ENCODE assay signal across 13 cellular contexts in the genomic region with DNA sequence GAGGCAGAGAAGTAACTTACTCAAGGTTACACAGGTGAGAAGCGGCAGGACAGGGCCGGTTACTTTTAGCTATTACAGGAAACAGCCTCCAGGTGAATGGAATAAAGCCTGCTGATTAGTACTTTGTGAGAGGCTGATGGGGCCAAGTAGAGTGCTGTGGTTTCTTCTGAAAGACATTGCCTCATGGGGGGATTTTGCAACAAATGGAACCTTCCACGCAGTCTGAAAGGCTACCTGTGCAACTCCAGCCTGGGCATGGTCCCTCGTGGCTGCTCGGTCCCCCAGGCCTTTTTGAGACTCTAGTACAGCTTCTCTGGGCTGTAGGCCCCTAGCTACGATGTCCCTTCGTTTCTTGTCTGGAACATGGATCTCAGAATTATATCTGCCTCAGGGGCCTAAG. TPM values are rescaled to one million over a fixed set of nuclear protein-coding genes. Genes with fewer than 3 reads are reported as not detected.
A peak's percentile ranks its signal among the peaks of the same experiment; 100 is the strongest.
DNase-seq lines count a peak whose midpoint lies in the region; ATAC-seq, FAIRE-seq and TF ChIP-seq lines count a peak whose summit lies in the region.
"Had no signal": no experiment of that assay in that cellular context is flagged by ENCODE, and none has a peak within 500 bp of the region (broad histone marks: within the 10 kb centered on the region; RNA-seq: fewer than 3 reads in every experiment).

No MANE protein-coding gene starts in this region.

- H3K79me2 ChIP-seq in keratinocyte (ENCODE audit: control insufficient read depth, insufficient read depth, low read length), result no peaks in the 10 kb centered on the region

- H3K9me1 ChIP-seq in keratinocyte (ENCODE audit: control insufficient read depth, extremely low read depth, insufficient read depth, low read length), result no peaks in the 10 kb centered on the region

- BruUV-seq in Caco-2 (replicated peaks; lab: Mats Ljungman, UMichigan), result no TSS peak

- peak overlapping the region; percentile 89 for H3K27ac Mint-ChIP-seq in activated CD4-positive, alpha-beta T cell treated with anti-CD3 and anti-CD28 coated beads, Interleukin-2, amount 10 ng/mL, durations not matched to agents 24 days and 14 days
- no peak overlapping the region for H3K27ac Mint-ChIP-seq in Caco-2 (ENCODE audit: unreplicated experiment)

- POLR2A ChIA-PET in Caco-2 (lab: Charles Lee), result interaction anchor here (3.0 kb wide), 1 partner anchor 26 kb away, joined by 25 read pairs; a partner anchor contains a TSS

- no peaks in the 10 kb centered on the region for H3K27me3 Mint-ChIP-seq in activated CD4-positive, alpha-beta T cell treated with anti-CD3 and anti-CD28 coated beads, Interleukin-2, amount 10 ng/mL, durations not matched to agents 24 days and 14 days
- H3K27me3 Mint-ChIP-seq in Caco-2 (ENCODE audit: insufficient read depth, unreplicated experiment), result no peaks in the 10 kb centered on the region

- CTCF ChIA-PET in Caco-2 (lab: Charles Lee), result no interaction called here

- H3K36me3 Mint-ChIP-seq in activated CD4-positive, alpha-beta T cell treated with anti-CD3 and anti-CD28 coated beads, Interleukin-2, amount 10 ng/mL, durations not matched to agents 24 days and 14 days (ENCODE audit: low read depth), result peaks cover 22% of the 10 kb centered on the region
- peaks cover 18% of the 10 kb centered on the region for H3K36me3 Mint-ChIP-seq in Caco-2 (ENCODE audit: insufficient read depth, unreplicated experiment)

- peak overlapping the region; percentile 99 for H3K27ac ChIP-seq in VCaP
- no peak overlapping the region for H3K27ac ChIP-seq in keratinocyte (ENCODE audit: control insufficient read depth, insufficient read depth, low read length)
- peak overlapping the region; percentile 81 for H3K27ac ChIP-seq in subcutaneous abdominal adipose tissue (ENCODE audit: low read depth, low read length)
- H3K27ac ChIP-seq in tibial artery, result peak overlapping the region in 1 of 2 donors; percentile 90

- no peak for FAIRE-seq in keratinocyte (lab: Jason Lieb, UNC)
- FAIRE-seq: bronchial epithelial cell, RCC 7860 had no signal

- H3K9ac ChIP-seq in keratinocyte (ENCODE audit: control insufficient read depth, extremely low read depth, insufficient read depth, low read length), result no peak overlapping the region
- peak overlapping the region in 1 of 5 donors; percentile 39 for H3K9ac ChIP-seq in subcutaneous abdominal adipose tissue (ENCODE audit: low read length in 5 of 5)

- H3K4me2 ChIP-seq in keratinocyte (ENCODE audit: control insufficient read depth, extremely low read depth, insufficient read depth, low read depth, low read length), result peak overlapping the region; percentile 95

- H3K27me3 ChIP-seq in keratinocyte (ENCODE audit: control insufficient read depth, extremely low read depth, insufficient read depth, low read length) (no peaks in the 10 kb centered on the region), subcutaneous abdominal adipose tissue (ENCODE audit: control insufficient read depth in 5 of 5, insufficient read depth in 4 of 5, low read length in 5 of 5) (no peaks in the 10 kb centered on the region), Caco-2 (replicated peaks; ENCODE audit: control insufficient read depth, insufficient read depth, low read length) (no peaks in the 10 kb centered on the region), tibial artery (no peaks in the 10 kb centered on the region)

- ATAC-seq in HG03520 (IDR thresholded peaks at IDR 0.05; ENCODE audit: unreplicated experiment), result no peak

- no peak overlapping the region for H3K4me3 ChIP-seq in keratinocyte (ENCODE audit: control insufficient read depth in 2 of 3, extremely low read depth in 1 of 3, insufficient read depth in 2 of 3, low read depth in 1 of 3, low read length in 3 of 3)
- H3K4me3 ChIP-seq in subcutaneous abdominal adipose tissue (ENCODE audit: low read depth in 1 of 5, low read length in 5 of 5), result peak overlapping the region in 1 of 5 donors; percentile 79
- no peak overlapping the region for H3K4me3 ChIP-seq in Caco-2 (ENCODE audit: low read depth, low read length)
- no peak overlapping the region for H3K4me3 ChIP-seq in tibial artery

- H3K9me3 Mint-ChIP-seq in activated CD4-positive, alpha-beta T cell treated with anti-CD3 and anti-CD28 coated beads, Interleukin-2, amount 10 ng/mL, durations not matched to agents 24 days and 14 days, result no peaks in the 10 kb centered on the region
- H3K9me3 Mint-ChIP-seq in Caco-2 (ENCODE audit: unreplicated experiment), result no peaks in the 10 kb centered on the region

- H2AFZ ChIP-seq in keratinocyte (ENCODE audit: control insufficient read depth, low read length), result no peak overlapping the region

- peaks cover 48% of the 10 kb centered on the region for H3K4me1 Mint-ChIP-seq in activated CD4-positive, alpha-beta T cell treated with anti-CD3 and anti-CD28 coated beads, Interleukin-2, amount 10 ng/mL, durations not matched to agents 24 days and 14 days
- H3K4me1 Mint-ChIP-seq in Caco-2 (ENCODE audit: low read depth, unreplicated experiment), result peaks cover 13% of the 10 kb centered on the region

- intact Hi-C loops in activated CD4-positive, alpha-beta T cell treated with anti-CD3 and anti-CD28 coated beads, Interleukin-2, amount 10 ng/mL, durations not matched to agents 24 days and 14 days (cut with micrococcal nuclease), result no loop called here
- intact Hi-C loops in Caco-2 (cut with micrococcal nuclease; ENCODE audit: unreplicated experiment), result no loop called here
- intact Hi-C loops in tibial artery (cut with DNase I; ENCODE audit: low total_unique reads), result no loop called here

- dilution Hi-C loops in keratinocyte (cut with MboI; ENCODE audit: extremely low pct_ligation_motif_present, low sequenced_read_pairs), result no loop called here

- no peaks in the 10 kb centered on the region for H3K9me3 ChIP-seq in keratinocyte (ENCODE audit: control insufficient read depth, low read depth, low read length)
- H3K9me3 ChIP-seq in subcutaneous abdominal adipose tissue (ENCODE audit: control insufficient read depth in 5 of 5, low read length in 5 of 5), result no peaks in the 10 kb centered on the region
- no peaks in the 10 kb centered on the region for H3K9me3 ChIP-seq in Caco-2
- no peaks in the 10 kb centered on the region for H3K9me3 ChIP-seq in tibial artery

- H3K36me3 ChIP-seq in keratinocyte (ENCODE audit: control insufficient read depth in 2 of 2, extremely low read depth in 1 of 2, insufficient read depth in 2 of 2, low read length in 2 of 2) (no peaks in the 10 kb centered on the region), subcutaneous abdominal adipose tissue (ENCODE audit: control insufficient read depth in 5 of 5, insufficient read depth in 5 of 5, low read length in 5 of 5) (peaks cover 0 to 1% (median under 1%) of the 10 kb centered on the region in 5 donors), Caco-2 (ENCODE audit: control insufficient read depth, insufficient read depth, low read length) (no peaks in the 10 kb centered on the region; the same call in 1 of the 2 replicates), tibial artery (peaks cover 0 to 6% (median 0%) of the 10 kb centered on the region in 3 donors)

- H3K4me1 ChIP-seq in keratinocyte (ENCODE audit: control insufficient read depth, extremely low read depth, insufficient read depth, low read length), result peaks cover 22% of the 10 kb centered on the region
- peaks cover 11 to 54% (median 46%) of the 10 kb centered on the region in 5 donors for H3K4me1 ChIP-seq in subcutaneous abdominal adipose tissue (ENCODE audit: control insufficient read depth in 5 of 5, insufficient read depth in 5 of 5, low read length in 5 of 5)
- H3K4me1 ChIP-seq in Caco-2, result 0 out of 2 replicates have a peak, but pooled peaks cover 10% of the 10 kb centered on the region
- peaks cover 0 to 20% (median 12%) of the 10 kb centered on the region in 4 donors for H3K4me1 ChIP-seq in tibial artery

- TF ChIP-seq CTCF in VCaP (conservative IDR thresholded peaks at IDR 0.05), result no peak
- TF ChIP-seq CTCF in keratinocyte (optimal IDR thresholded peaks at IDR 0.05 in 1 of 3, IDR thresholded peaks at IDR 0.05 in 1 of 3, conservative IDR thresholded peaks at IDR 0.05 in 1 of 3; ENCODE audit: extremely low read depth in 1 of 3, insufficient read depth in 2 of 3, low read length in 3 of 3), result no peak
- TF ChIP-seq CTCF in Caco-2 (IDR thresholded peaks at IDR 0.05; ENCODE audit: insufficient read depth in 1 of 2, low read depth in 1 of 2, low read length in 1 of 2, severe bottlenecking in 1 of 2, unreplicated experiment in 1 of 2), result no peak
- TF ChIP-seq CTCF in tibial artery (IDR thresholded peaks at IDR 0.05), result no peak

- no peak for DNase-seq in activated CD4-positive, alpha-beta T cell treated with anti-CD3 and anti-CD28 coated beads, Interleukin-2, amount 10 ng/mL, durations not matched to agents 24 days and 14 days
- DNase-seq in activated CD4-positive, alpha-beta T cell treated with anti-CD3 and anti-CD28 coated beads for 48 hours, result no peak
- no peak for DNase-seq in keratinocyte (ENCODE audit: low read depth, low spot score)
- DNase-seq in Caco-2, result no peak
- DNase-seq in tibial artery, result no peak
- DNase-seq: foreskin melanocyte, NCI-H1436 treated with DMSO at 0.1 percent for 48 hours had no signal

- H4K20me1 ChIP-seq in keratinocyte (ENCODE audit: control insufficient read depth, extremely low read depth, insufficient read depth, low read length), result no peaks in the 10 kb centered on the region

- H3K4me3 Mint-ChIP-seq in activated CD4-positive, alpha-beta T cell treated with anti-CD3 and anti-CD28 coated beads, Interleukin-2, amount 10 ng/mL, durations not matched to agents 24 days and 14 days, result peak overlapping the region; percentile 86
- H3K4me3 Mint-ChIP-seq in Caco-2 (ENCODE audit: unreplicated experiment), result no peak overlapping the region

RNA-seq across cellular contexts. Expression of a gene that starts 2.0 kb away (rescaled TPM):
- 24.6 and 27.2 TPM in 2 replicates for total RNA-seq in activated CD4-positive, alpha-beta T cell treated with anti-CD3 and anti-CD28 coated beads, Interleukin-2, amount 10 ng/mL, durations not matched to agents 24 days and 14 days
- 7.0 to 7.6 TPM (median 7.6 TPM) in 3 replicates for polyA plus RNA-seq in keratinocyte
- polyA plus RNA-seq in keratinocyte (2011; ENCODE audit: low read depth), result 5.3 TPM
- polyA plus RNA-seq in keratinocyte (2011; cell fraction: cytosol; rRNA removed), result 5.3 and 9.4 TPM in 2 replicates
- 9.6 and 10.2 TPM in 2 replicates for polyA plus RNA-seq in keratinocyte (2011; cell fraction: nucleus; rRNA removed)
- polyA plus RNA-seq in keratinocyte (2012; ENCODE audit: low replicate concordance), result 3.5 and 3.8 TPM in 2 replicates
- 9.2 to 10.8 TPM (median 10.4 TPM) in 3 replicates for polyA minus RNA-seq in keratinocyte
- 4.0 TPM for polyA minus RNA-seq in keratinocyte (2011; cell fraction: cytosol; rRNA and poly(A)+ RNA removed)
- polyA minus RNA-seq in keratinocyte (2011; cell fraction: nucleus; rRNA and poly(A)+ RNA removed), result 5.1 and 7.4 TPM in 2 replicates
- total RNA-seq in Caco-2 (2022), result 15.1 and 21.2 TPM in 2 replicates

RNA-seq across cellular contexts. Expression of a gene that starts 25.5 kb away (rescaled TPM):
- 46.7 and 47.1 TPM in 2 replicates for total RNA-seq in activated CD4-positive, alpha-beta T cell treated with anti-CD3 and anti-CD28 coated beads, Interleukin-2, amount 10 ng/mL, durations not matched to agents 24 days and 14 days
- polyA plus RNA-seq in keratinocyte, result 159 to 214 TPM (median 211 TPM) in 3 replicates
- polyA plus RNA-seq in keratinocyte (2011; ENCODE audit: low read depth), result 104 TPM
- polyA plus RNA-seq in keratinocyte (2011; cell fraction: cytosol; rRNA removed), result 222 and 310 TPM in 2 replicates
- 115 and 146 TPM in 2 replicates for polyA plus RNA-seq in keratinocyte (2011; cell fraction: nucleus; rRNA removed)
- 132 and 242 TPM in 2 replicates for polyA plus RNA-seq in keratinocyte (2012; ENCODE audit: low replicate concordance)
- polyA minus RNA-seq in keratinocyte, result 22.0 to 47.9 TPM (median 44.0 TPM) in 3 replicates
- polyA minus RNA-seq in keratinocyte (2011; cell fraction: cytosol; rRNA and poly(A)+ RNA removed), result 94.0 TPM
- 21.2 and 40.0 TPM in 2 replicates for polyA minus RNA-seq in keratinocyte (2011; cell fraction: nucleus; rRNA and poly(A)+ RNA removed)
- 143 and 147 TPM in 2 replicates for total RNA-seq in Caco-2 (2022)

RNA-seq across cellular contexts. Expression of a gene that starts 44.5 kb away (rescaled TPM):
- not detected in 2 replicates for total RNA-seq in activated CD4-positive, alpha-beta T cell treated with anti-CD3 and anti-CD28 coated beads, Interleukin-2, amount 10 ng/mL, durations not matched to agents 24 days and 14 days
- not detected in 3 replicates for polyA plus RNA-seq in keratinocyte
- not detected for polyA plus RNA-seq in keratinocyte (2011; ENCODE audit: low read depth)
- polyA plus RNA-seq in keratinocyte (2011; cell fraction: cytosol; rRNA removed), result not detected in 2 replicates
- polyA plus RNA-seq in keratinocyte (2011; cell fraction: nucleus; rRNA removed), result not detected in 2 replicates
- not detected in 2 replicates for polyA plus RNA-seq in keratinocyte (2012; ENCODE audit: low replicate concordance)
- polyA minus RNA-seq in keratinocyte, result not detected in 3 replicates
- polyA minus RNA-seq in keratinocyte (2011; cell fraction: cytosol; rRNA and poly(A)+ RNA removed), result not detected
- polyA minus RNA-seq in keratinocyte (2011; cell fraction: nucleus; rRNA and poly(A)+ RNA removed), result not detected in 2 replicates
- not detected in 2 replicates for total RNA-seq in Caco-2 (2022)
- total RNA-seq: bronchial epithelial cell, urinary bladder had no signal
- polyA plus RNA-seq: urinary bladder had no signal
